1 cellular context compared by ENCODE assay signal in the genomic region with DNA sequence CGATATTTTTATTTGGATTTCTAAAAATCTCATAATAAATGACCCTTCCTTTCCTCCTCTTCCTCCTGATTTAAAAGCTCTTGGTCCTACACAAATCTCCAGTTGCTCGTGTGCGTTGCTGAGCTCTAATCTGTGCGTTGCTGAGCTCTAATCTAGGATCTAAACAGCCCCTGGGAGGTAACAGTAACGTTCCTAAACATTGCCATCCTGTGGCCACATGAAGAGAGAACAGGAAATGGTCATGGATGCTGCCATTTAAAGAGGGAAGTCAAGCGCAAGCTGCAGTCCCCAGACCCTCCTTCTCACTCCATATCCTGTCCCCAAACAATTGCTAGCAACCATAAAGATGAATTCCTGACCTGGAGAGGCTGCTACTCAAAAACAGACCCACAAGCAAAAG.
TF ChIP-seq lines count a peak whose summit lies in the region.

No MANE protein-coding gene starts in this region.

TF ChIP-seq in GM23338, 12 proteins besides CTCF, POLR2A, EP300 and RAD21 (continued from another document):
- TF ChIP-seq ZNF462 (CRISPR knock-in tag; IDR thresholded peaks at IDR 0.05): no peak
- TF ChIP-seq POLR2AphosphoS5 (IDR thresholded peaks at IDR 0.05; ENCODE audit: low read depth): no peak
- TF ChIP-seq ZNF331 (CRISPR knock-in tag; IDR thresholded peaks at IDR 0.05; ENCODE audit: low read depth): no peak
- TF ChIP-seq, protein P1, sequence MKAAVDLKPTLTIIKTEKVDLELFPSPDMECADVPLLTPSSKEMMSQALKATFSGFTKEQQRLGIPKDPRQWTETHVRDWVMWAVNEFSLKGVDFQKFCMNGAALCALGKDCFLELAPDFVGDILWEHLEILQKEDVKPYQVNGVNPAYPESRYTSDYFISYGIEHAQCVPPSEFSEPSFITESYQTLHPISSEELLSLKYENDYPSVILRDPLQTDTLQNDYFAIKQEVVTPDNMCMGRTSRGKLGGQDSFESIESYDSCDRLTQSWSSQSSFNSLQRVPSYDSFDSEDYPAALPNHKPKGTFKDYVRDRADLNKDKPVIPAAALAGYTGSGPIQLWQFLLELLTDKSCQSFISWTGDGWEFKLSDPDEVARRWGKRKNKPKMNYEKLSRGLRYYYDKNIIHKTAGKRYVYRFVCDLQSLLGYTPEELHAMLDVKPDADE (IDR thresholded peaks at IDR 0.05): no peak
- no peak for TF ChIP-seq EZH2 (IDR thresholded peaks at IDR 0.05; ENCODE audit: low read depth, unreplicated experiment)
- TF ChIP-seq REST (IDR thresholded peaks at IDR 0.05; ENCODE audit: unreplicated experiment): no peak
- no peak for TF ChIP-seq NANOG (IDR thresholded peaks at IDR 0.05; ENCODE audit: borderline replicate concordance)
- TF ChIP-seq CREB1 (CRISPR knock-in tag; IDR thresholded peaks at IDR 0.05; ENCODE audit: low read depth): no peak
- TF ChIP-seq STAT1 (IDR thresholded peaks at IDR 0.05; ENCODE audit: unreplicated experiment): no peak
- TF ChIP-seq EZH2phosphoT487 (IDR thresholded peaks at IDR 0.05; ENCODE audit: unreplicated experiment): no peak
- TF ChIP-seq JUNB (IDR thresholded peaks at IDR 0.05; ENCODE audit: unreplicated experiment): no peak
